ENCODE assay signal across 9 cellular contexts in genomic region chr7:143391462-143392404, GRCh38. TPM values are rescaled to one million over a fixed set of nuclear protein-coding genes. Genes with fewer than 3 reads are reported as not detected.
DNase-seq lines count a peak whose midpoint lies in the region; ATAC-seq and TF ChIP-seq lines count a peak whose summit lies in the region.
"Had no signal": no experiment of that assay in that cellular context is flagged by ENCODE, and none has a peak within 500 bp of the region (broad histone marks: within the 10 kb centered on the region; RNA-seq: fewer than 3 reads in every experiment).

No MANE protein-coding gene starts in this region.

- no peaks in the 10 kb centered on the region for H3K9me3 ChIP-seq in breast epithelium
- no peaks in the 10 kb centered on the region for H3K9me3 ChIP-seq in sigmoid colon
- H3K9me3 ChIP-seq in BE2C, result no peaks in the 10 kb centered on the region

- peak; percentile 43 for DNase-seq in GM04504 (ENCODE audit: low read depth)
- DNase-seq in breast epithelium (ENCODE audit: low spot score in 2 of 2), result no peak
- DNase-seq in hepatic stellate cell (ENCODE audit: low spot score), result peak; percentile 94
- peak; percentile 91 for DNase-seq in sigmoid colon
- DNase-seq in activated CD4-positive, alpha-beta T cell treated with anti-CD3 and anti-CD28 coated beads, Interleukin-2, amount 50 U/mL, for 1 hour, result no peak
- no peak for DNase-seq in NCI-H2171 (lab: John Stamatoyannopoulos, UW)
- DNase-seq in BE2C, result no peak

- H3K36me3 ChIP-seq in breast epithelium, result no peaks in the 10 kb centered on the region
- peaks cover 22 to 50% (median 34%) of the 10 kb centered on the region in 4 donors for H3K36me3 ChIP-seq in sigmoid colon
- H3K36me3 ChIP-seq in BE2C, result peaks cover 33% of the 10 kb centered on the region

- H3K4me1 ChIP-seq in breast epithelium, result peaks cover 17 to 19% of the 10 kb centered on the region in 2 donors
- H3K4me1 ChIP-seq in sigmoid colon, result peaks cover 0 to 67% (median 66%) of the 10 kb centered on the region in 4 donors
- H3K4me1 ChIP-seq in BE2C, result peaks cover 6% of the 10 kb centered on the region; the same call in 1 of the 2 replicates

- H3K27me3 ChIP-seq in breast epithelium, result no peaks in the 10 kb centered on the region
- H3K27me3 ChIP-seq in sigmoid colon, result no peaks in the 10 kb centered on the region
- no peaks in the 10 kb centered on the region for H3K27me3 ChIP-seq in BE2C

- no peak for TF ChIP-seq POLR2A in breast epithelium (IDR thresholded peaks at IDR 0.05)
- TF ChIP-seq POLR2A in sigmoid colon (IDR thresholded peaks at IDR 0.05), result peak in 1 of 2 donors; percentile 44

- no peak for TF ChIP-seq EP300 in sigmoid colon (IDR thresholded peaks at IDR 0.05)

- H3K4me3 ChIP-seq in breast epithelium, result peak overlapping the region in 1 of 3 donors; percentile 50
- H3K4me3 ChIP-seq in sigmoid colon, result peak overlapping the region in 2 of 4 donors; percentile 1 to 6
- H3K4me3 ChIP-seq in BE2C (ENCODE audit: low read depth, low read length), result no peak overlapping the region

- 69 to 72% methylated on average over 24 of the region's 24 CpGs for WGBS in sigmoid colon, 2 donors

- H3K27ac ChIP-seq in breast epithelium (peak overlapping the region; percentile 76 to 100), sigmoid colon (peak overlapping the region; percentile 97 to 100 (median 100))

- ATAC-seq in HG03520 (IDR thresholded peaks at IDR 0.05; ENCODE audit: unreplicated experiment), result no peak

- TF ChIP-seq CTCF in breast epithelium (IDR thresholded peaks at IDR 0.05), result no peak
- no peak for TF ChIP-seq CTCF in sigmoid colon (IDR thresholded peaks at IDR 0.05)
- no peak for TF ChIP-seq CTCF in BE2C (IDR thresholded peaks at IDR 0.05; ENCODE audit: low read depth, low read length)

- intact Hi-C loops in breast epithelium (cut with DNase I; ENCODE audit: low total_unique reads), result no loop called here
- intact Hi-C loops in sigmoid colon (cut with DNase I), result no loop called here

RNA-seq across cellular contexts. Expression of gene ZYX, which starts 10.6 kb away (rescaled TPM):
- total RNA-seq in breast epithelium, result 10 to 100 TPM; 60.2 to 61.0 (median 60.4) TPM
- total RNA-seq in sigmoid colon, result 100 to 1,000 TPM in 2 of 4 donors, 10 to 100 TPM in 2; 67.3 to 218 (median 120) TPM
- 10 to 100 TPM; 34.4 to 91.3 (median 46.8) TPM for polyA plus RNA-seq in sigmoid colon
- 96.7 TPM for polyA plus RNA-seq in BE2C (2012; ENCODE audit: insufficient read depth, insufficient read length, low read depth)

RNA-seq across cellular contexts. Expression of gene EPHA1, which starts 16.9 kb away (rescaled TPM):
- 10 to 100 TPM in 2 of 3 donors, not detected in 1; 11.8 to 15.4 TPM for total RNA-seq in breast epithelium
- total RNA-seq in sigmoid colon, result 1 to 10 TPM in 1 of 4 donors, under 1 TPM in 1, not detected in 2; 0.14 to 1.5 TPM
- 10 to 100 TPM in 1 of 3 donors, 1 to 10 TPM in 1, under 1 TPM in 1; 0.92 to 10.2 (median 4.2) TPM for polyA plus RNA-seq in sigmoid colon
- 3.2 TPM for polyA plus RNA-seq in BE2C (2012; ENCODE audit: insufficient read depth, insufficient read length, low read depth)

RNA-seq across cellular contexts. Expression of gene FAM131B, which starts 29.2 kb away (rescaled TPM):
- 1 to 10 TPM in 1 of 3 donors, under 1 TPM in 2; 0.48 to 2.3 (median 0.73) TPM for total RNA-seq in breast epithelium
- total RNA-seq in sigmoid colon, result 10 to 100 TPM in 1 of 4 donors, 1 to 10 TPM in 3; 6.4 to 15.7 (median 6.8) TPM
- polyA plus RNA-seq in sigmoid colon, result 1 to 10 TPM in 1 of 3 donors, under 1 TPM in 2; under 0.01 to 2.0 (median under 0.01) TPM
- polyA plus RNA-seq in BE2C (2012; ENCODE audit: insufficient read depth, insufficient read length, low read depth), result not detected

RNA-seq across cellular contexts. Expression of gene TAS2R60, which starts 51.5 kb away (rescaled TPM):
- total RNA-seq in breast epithelium (1 to 10 TPM in 1 of 3 donors, not detected in 2; 1.6 TPM), sigmoid colon (not detected)
- not detected for polyA plus RNA-seq in sigmoid colon
- polyA plus RNA-seq in BE2C (2012; ENCODE audit: insufficient read depth, insufficient read length, low read depth), result not detected
- total RNA-seq: progenitor cell of endocrine pancreas had no signal

Comparison
In these comparisons a context has a peak if more than half of its experiments do, and no peak if none do; other contexts are left out.
1. DNase-seq: peak in GM04504 (single experiment), hepatic stellate cell (single experiment) and sigmoid colon (single experiment); none in breast epithelium (0 of 2), activated CD4-positive, alpha-beta T cell treated with anti-CD3 and anti-CD28 coated beads, Interleukin-2, amount 50 U/mL, for 1 hour (single experiment), NCI-H2171 (single experiment) and BE2C (single experiment).